ENCODE assay signal across 1 cellular context in the genomic region with DNA sequence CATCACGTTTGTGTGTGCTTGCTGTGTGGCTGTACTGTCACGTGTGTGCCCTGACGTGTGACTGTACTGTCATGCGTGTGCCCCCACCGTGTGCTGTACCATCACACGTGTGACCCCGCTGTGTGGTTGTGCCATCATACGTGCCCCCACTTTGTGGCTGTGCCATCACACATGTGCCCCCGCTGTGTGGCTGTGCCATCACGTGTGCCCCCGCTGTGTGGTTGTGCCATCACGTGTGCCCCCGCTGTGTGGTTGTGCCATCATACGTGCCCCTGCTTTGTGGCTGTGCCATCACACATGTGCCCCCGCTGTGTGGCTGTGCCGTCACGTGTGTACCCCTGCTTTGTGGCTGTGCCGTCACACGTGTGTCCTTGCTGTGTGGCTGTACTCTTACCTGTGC.
A peak's percentile ranks its signal among the peaks of the same experiment; 100 is the strongest.
TF ChIP-seq lines count a peak whose summit lies in the region.

No MANE protein-coding gene starts in this region.

TF ChIP-seq in HEK293, 187 proteins besides CTCF, POLR2A, EP300 and RAD21:
- peak; percentile 76 for TF ChIP-seq HIC1 (tag by site-specific recombination; IDR thresholded peaks at IDR 0.05)
- TF ChIP-seq, protein P1, sequence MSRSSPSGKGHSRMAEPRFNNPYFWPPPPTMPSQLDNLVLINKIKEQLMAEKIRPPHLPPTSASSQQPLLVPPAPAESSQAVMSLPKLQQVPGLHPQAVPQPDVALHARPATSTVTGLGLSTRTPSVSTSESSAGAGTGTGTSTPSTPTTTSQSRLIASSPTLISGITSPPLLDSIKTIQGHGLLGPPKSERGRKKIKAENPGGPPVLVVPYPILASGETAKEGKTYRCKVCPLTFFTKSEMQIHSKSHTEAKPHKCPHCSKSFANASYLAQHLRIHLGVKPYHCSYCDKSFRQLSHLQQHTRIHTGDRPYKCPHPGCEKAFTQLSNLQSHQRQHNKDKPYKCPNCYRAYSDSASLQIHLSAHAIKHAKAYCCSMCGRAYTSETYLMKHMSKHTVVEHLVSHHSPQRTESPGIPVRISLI (tag by site-specific recombination; IDR thresholded peaks at IDR 0.05) = no peak
- TF ChIP-seq ZNF2 (tag by site-specific recombination; IDR thresholded peaks at IDR 0.05) = no peak
